In genomic region chr12:95733156-95733825, GRCh38 we compare ENCODE assay signal across 12 cellular contexts. TPM values are rescaled to one million over a fixed set of nuclear protein-coding genes. Genes with fewer than 3 reads are reported as not detected.
DNase-seq lines count a peak whose midpoint lies in the region; ATAC-seq, FAIRE-seq and TF ChIP-seq lines count a peak whose summit lies in the region.
"Had no signal": no experiment of that assay in that cellular context is flagged by ENCODE, and none has a peak within 500 bp of the region (broad histone marks: within the 10 kb centered on the region; RNA-seq: fewer than 3 reads in every experiment).

No MANE protein-coding gene starts in this region.

- H3K4me3 Mint-ChIP-seq in endothelial cell (ENCODE audit: unreplicated experiment) (no peak overlapping the region), Calu3 (ENCODE audit: low read depth, unreplicated experiment) (no peak overlapping the region)
- no peak overlapping the region for H3K4me3 Mint-ChIP-seq in activated naive CD8-positive, alpha-beta T cell treated with anti-CD3 and anti-CD28 coated beads for 36 hours
- H3K4me3 Mint-ChIP-seq: stimulated activated naive B cell treated with anti-CD40 and anti-IgM and Interleukin-4, amounts not matched to agents 10 μg/mL and 1 μg/mL and 100 μg/mL, for 72 hours had no signal

- BruUV-seq in Calu3 (replicated peaks; lab: Mats Ljungman, UMichigan): no TSS peak

- TF ChIP-seq CTCF in breast epithelium (IDR thresholded peaks at IDR 0.05) (no peak), left lung (IDR thresholded peaks at IDR 0.05) (no peak), upper lobe of left lung (IDR thresholded peaks at IDR 0.05) (no peak), endothelial cell (IDR thresholded peaks at IDR 0.05; ENCODE audit: unreplicated experiment) (no peak), Calu3 (IDR thresholded peaks at IDR 0.05; ENCODE audit: unreplicated experiment) (no peak)

- no peaks in the 10 kb centered on the region for H3K36me3 Mint-ChIP-seq in endothelial cell (ENCODE audit: low read depth, unreplicated experiment)
- H3K36me3 Mint-ChIP-seq in activated naive CD8-positive, alpha-beta T cell treated with anti-CD3 and anti-CD28 coated beads for 36 hours: no peaks in the 10 kb centered on the region
- peaks cover 20% of the 10 kb centered on the region for H3K36me3 Mint-ChIP-seq in Calu3 (ENCODE audit: insufficient read depth, unreplicated experiment)
- H3K36me3 Mint-ChIP-seq: stimulated activated naive B cell treated with anti-CD40 and anti-IgM and Interleukin-4, amounts not matched to agents 10 μg/mL and 1 μg/mL and 100 μg/mL, for 72 hours had no signal

- H3K27ac Mint-ChIP-seq in endothelial cell (ENCODE audit: unreplicated experiment) (no peak overlapping the region), Calu3 (ENCODE audit: unreplicated experiment) (no peak overlapping the region)
- H3K27ac Mint-ChIP-seq in activated naive CD8-positive, alpha-beta T cell treated with anti-CD3 and anti-CD28 coated beads for 36 hours: no peak overlapping the region
- H3K27ac Mint-ChIP-seq: stimulated activated naive B cell treated with anti-CD40 and anti-IgM and Interleukin-4, amounts not matched to agents 10 μg/mL and 1 μg/mL and 100 μg/mL, for 72 hours had no signal

- no peaks in the 10 kb centered on the region for H3K36me3 ChIP-seq in breast epithelium
- no peaks in the 10 kb centered on the region for H3K36me3 ChIP-seq in left lung
- H3K36me3 ChIP-seq in upper lobe of left lung: peaks cover 0 to 3% (median 0%) of the 10 kb centered on the region in 4 donors

- H3K27me3 ChIP-seq in breast epithelium (no peaks in the 10 kb centered on the region), left lung (no peaks in the 10 kb centered on the region), upper lobe of left lung (no peaks in the 10 kb centered on the region)

- peak; percentile 85 for FAIRE-seq in HTR-8/SVneo (lab: Jason Lieb, UNC)
- FAIRE-seq: frontal cortex had no signal

- H3K9me3 Mint-ChIP-seq in endothelial cell (ENCODE audit: unreplicated experiment): no peaks in the 10 kb centered on the region
- no peaks in the 10 kb centered on the region for H3K9me3 Mint-ChIP-seq in activated naive CD8-positive, alpha-beta T cell treated with anti-CD3 and anti-CD28 coated beads for 36 hours
- H3K9me3 Mint-ChIP-seq in Calu3 (ENCODE audit: low read depth, unreplicated experiment): no peaks in the 10 kb centered on the region
- H3K9me3 Mint-ChIP-seq: stimulated activated naive B cell treated with anti-CD40 and anti-IgM and Interleukin-4, amounts not matched to agents 10 μg/mL and 1 μg/mL and 100 μg/mL, for 72 hours had no signal

- H3K27me3 Mint-ChIP-seq in endothelial cell (ENCODE audit: unreplicated experiment) (no peaks in the 10 kb centered on the region), Calu3 (ENCODE audit: unreplicated experiment) (no peaks in the 10 kb centered on the region)
- H3K27me3 Mint-ChIP-seq in activated naive CD8-positive, alpha-beta T cell treated with anti-CD3 and anti-CD28 coated beads for 36 hours: peaks cover 9% of the 10 kb centered on the region

- intact Hi-C loops in breast epithelium (cut with DNase I; ENCODE audit: low total_unique reads) (no loop called here), left lung (cut with DNase I) (no loop called here), Calu3 (cut with micrococcal nuclease; ENCODE audit: unreplicated experiment) (no loop called here)

- H3K9me3 ChIP-seq in breast epithelium (no peaks in the 10 kb centered on the region), left lung (no peaks in the 10 kb centered on the region), upper lobe of left lung (no peaks in the 10 kb centered on the region)

- WGBS in upper lobe of left lung, 2 donors: 59 to 65% methylated on average over 3 of the region's 3 CpGs

- DNase-seq in HTR-8/SVneo (ENCODE audit: insufficient read length, low spot score) (peak; percentile 84), breast epithelium (ENCODE audit: low spot score in 2 of 2) (no peak), left lung (no peak), upper lobe of left lung (no peak), endothelial cell (ENCODE audit: low spot score) (no peak), Calu3 (no peak)
- DNase-seq in activated naive CD8-positive, alpha-beta T cell treated with anti-CD3 and anti-CD28 coated beads for 36 hours: no peak
- no peak for DNase-seq in stimulated activated naive CD4-positive, alpha-beta T cell (lab: John Stamatoyannopoulos, UW)
- DNase-seq: activated naive CD4-positive, alpha-beta T cell; stimulated activated naive B cell treated with anti-CD40 and anti-IgM and Interleukin-4, amounts not matched to agents 10 μg/mL and 1 μg/mL and 100 μg/mL, for 72 hours; T-helper 2 cell had no signal

- H3K4me1 Mint-ChIP-seq in endothelial cell (ENCODE audit: unreplicated experiment) (no peaks in the 10 kb centered on the region), Calu3 (ENCODE audit: low read depth, unreplicated experiment) (peaks cover 12% of the 10 kb centered on the region)
- no peaks in the 10 kb centered on the region for H3K4me1 Mint-ChIP-seq in activated naive CD8-positive, alpha-beta T cell treated with anti-CD3 and anti-CD28 coated beads for 36 hours

- ATAC-seq in left lung: peak; percentile 57
- peak in 1 of 2 donors; percentile 61 for ATAC-seq in upper lobe of left lung (ENCODE audit: low FRiP score in 2 of 2)
- ATAC-seq: stimulated activated naive B cell treated with anti-CD40 and anti-IgM and Interleukin-4, amounts not matched to agents 10 μg/mL and 1 μg/mL and 100 μg/mL, for 72 hours had no signal

- no peak overlapping the region for H3K4me3 ChIP-seq in breast epithelium
- no peak overlapping the region for H3K4me3 ChIP-seq in left lung
- H3K4me3 ChIP-seq in upper lobe of left lung: no peak overlapping the region

- TF ChIP-seq POLR2A in breast epithelium (IDR thresholded peaks at IDR 0.05): no peak
- no peak for TF ChIP-seq POLR2A in upper lobe of left lung (IDR thresholded peaks at IDR 0.05)

- H3K4me1 ChIP-seq in breast epithelium (peaks cover 0 to 5% of the 10 kb centered on the region in 2 donors), left lung (peaks cover 4 to 8% of the 10 kb centered on the region in 2 donors), upper lobe of left lung (peaks cover 0 to 11% (median 5%) of the 10 kb centered on the region in 4 donors)

- CTCF ChIA-PET in Calu3 (lab: Charles Lee): interaction anchor here (0.5 to 1.0 kb wide), 3 partner anchors 65 to 136 kb away, joined by 3 to 6 read pairs (median 5); no protein-coding TSS in a partner anchor

- H3K27ac ChIP-seq in breast epithelium (peak overlapping the region; percentile 71 to 79), left lung (no peak overlapping the region), upper lobe of left lung (peak overlapping the region; percentile 5 to 32 (median 24))

- no peak for TF ChIP-seq EP300 in upper lobe of left lung (IDR thresholded peaks at IDR 0.05)

RNA-seq across cellular contexts. Expression of gene NTN4, which starts 57.3 kb away (rescaled TPM):
- 100 to 1,000 TPM in 2 of 3 donors, 10 to 100 TPM in 1; 27.4 to 188 (median 110) TPM for total RNA-seq in breast epithelium
- 10 to 100 TPM; 61.9 to 81.5 TPM for total RNA-seq in left lung
- 100 to 1,000 TPM in 2 of 6 donors, 10 to 100 TPM in 4; 74.1 to 115 (median 94.3) TPM for total RNA-seq in upper lobe of left lung
- total RNA-seq in endothelial cell (ENCODE audit: unreplicated experiment): 0.13 TPM
- total RNA-seq in activated naive CD8-positive, alpha-beta T cell treated with anti-CD3 and anti-CD28 coated beads for 36 hours: not detected
- 68.4 and 76.5 TPM in 2 replicates for total RNA-seq in Calu3 (2022)

Comparison
In these comparisons a context has a peak if more than half of its experiments do, and no peak if none do; other contexts are left out.
1. H3K27ac ChIP-seq: peak in breast epithelium (2 of 2) and upper lobe of left lung (4 of 4); none in left lung (0 of 2).
2. RNA of gene NTN4, which starts 57.3 kb away (total RNA-seq): 27.4 to 188 TPM in breast epithelium, 74.1 to 115 TPM in upper lobe of left lung, 61.9 to 81.5 TPM in left lung and 68.4 to 76.5 TPM in Calu3; 0.13 TPM in endothelial cell (single experiment) and not detected in activated naive CD8-positive, alpha-beta T cell treated with anti-CD3 and anti-CD28 coated beads for 36 hours; every median in the first group is over 10 times any median in the second.